9 cellular contexts compared by ENCODE assay signal in genomic region chr22:38395944-38396343, GRCh38. TPM values are rescaled to one million over a fixed set of nuclear protein-coding genes. Genes with fewer than 3 reads are reported as not detected.
A peak's percentile ranks its signal among the peaks of the same experiment; 100 is the strongest.
DNase-seq lines count a peak whose midpoint lies in the region; ATAC-seq and TF ChIP-seq lines count a peak whose summit lies in the region.
"Not testable (repeated sequence)": the region's sequence is repeated elsewhere in the genome, so short reads cannot be mapped to it uniquely, and the experiment has no call there.
"Had no signal": no experiment of that assay in that cellular context is flagged by ENCODE, and none has a peak within 500 bp of the region (broad histone marks: within the 10 kb centered on the region; RNA-seq: fewer than 3 reads in every experiment).

No MANE protein-coding gene starts in this region.

- not testable (repeated sequence) for H2AFZ ChIP-seq in PC-9

- H4K20me1 ChIP-seq in PC-9 (ENCODE audit: insufficient read depth), result not testable (repeated sequence)

- not testable (repeated sequence) for H3K27me3 ChIP-seq in HUES48 (ENCODE audit: control insufficient read depth, insufficient read depth, low read length); PC-9 (ENCODE audit: insufficient read depth, low read depth); iPS-15b (ENCODE audit: control insufficient read depth, insufficient read depth, low read length)

- H3K36me3 ChIP-seq in HUES48 (ENCODE audit: control insufficient read depth, insufficient read depth, low read length); PC-9 (ENCODE audit: low read depth); iPS-15b (ENCODE audit: control insufficient read depth, insufficient read depth, low read length): not testable (repeated sequence)

- peaks cover 12% of the 10 kb centered on the region for H3K27me3 Mint-ChIP-seq in activated CD8-positive, alpha-beta memory T cell treated with anti-CD3 and anti-CD28 coated beads, Interleukin-2, amount 10 ng/mL, durations not matched to agents 7 days and 5 days
- not testable (repeated sequence) for H3K27me3 Mint-ChIP-seq in central memory CD8-positive, alpha-beta T cell; type B pancreatic cell
- H3K27me3 Mint-ChIP-seq in neural crest cell (ENCODE audit: low read depth), result peaks cover 11% of the 10 kb centered on the region

- H3K27ac Mint-ChIP-seq in activated CD8-positive, alpha-beta memory T cell treated with anti-CD3 and anti-CD28 coated beads, Interleukin-2, amount 10 ng/mL, durations not matched to agents 7 days and 5 days, result peak overlapping the region; percentile 37
- peak overlapping the region; percentile 41 for H3K27ac Mint-ChIP-seq in central memory CD8-positive, alpha-beta T cell (ENCODE audit: low read depth)
- H3K27ac Mint-ChIP-seq in neural crest cell (ENCODE audit: unreplicated experiment), result not testable (repeated sequence)
- peak overlapping the region; percentile 91 for H3K27ac Mint-ChIP-seq in type B pancreatic cell

- not testable (repeated sequence) for H3K9ac ChIP-seq in HUES48 (ENCODE audit: low read depth, low read length); iPS-15b (ENCODE audit: low read depth, low read length)

- H3K36me3 Mint-ChIP-seq in activated CD8-positive, alpha-beta memory T cell treated with anti-CD3 and anti-CD28 coated beads, Interleukin-2, amount 10 ng/mL, durations not matched to agents 7 days and 5 days; central memory CD8-positive, alpha-beta T cell (ENCODE audit: insufficient read depth); neural crest cell (ENCODE audit: low read depth); type B pancreatic cell: not testable (repeated sequence)

- H3K79me2 ChIP-seq in PC-9 (ENCODE audit: low read depth), result peaks cover 61% of the 10 kb centered on the region

- intact Hi-C loops in PC-9 (cut with micrococcal nuclease; ENCODE audit: unreplicated experiment), result not testable (repeated sequence)

- H3K4me1 Mint-ChIP-seq in activated CD8-positive, alpha-beta memory T cell treated with anti-CD3 and anti-CD28 coated beads, Interleukin-2, amount 10 ng/mL, durations not matched to agents 7 days and 5 days, result peaks cover 55% of the 10 kb centered on the region
- peaks cover 24% of the 10 kb centered on the region for H3K4me1 Mint-ChIP-seq in central memory CD8-positive, alpha-beta T cell
- peaks cover 59% of the 10 kb centered on the region for H3K4me1 Mint-ChIP-seq in neural crest cell
- peaks cover 42% of the 10 kb centered on the region for H3K4me1 Mint-ChIP-seq in type B pancreatic cell (ENCODE audit: unreplicated experiment)

- H3K4me1 ChIP-seq in HUES48 (ENCODE audit: control insufficient read depth, insufficient read depth, low read length) (peaks cover 55% of the 10 kb centered on the region), PC-9 (replicated peaks; ENCODE audit: insufficient read depth) (peaks cover 33% of the 10 kb centered on the region), iPS-15b (ENCODE audit: control insufficient read depth, insufficient read depth, low read length) (peaks cover 12% of the 10 kb centered on the region)

- TF ChIP-seq CTCF in PC-9 (conservative IDR thresholded peaks at IDR 0.05); neural crest cell (conservative IDR thresholded peaks at IDR 0.05); type B pancreatic cell (conservative IDR thresholded peaks at IDR 0.05): not testable (repeated sequence)

- peak overlapping the region; percentile 43 for H3K4me3 Mint-ChIP-seq in activated CD8-positive, alpha-beta memory T cell treated with anti-CD3 and anti-CD28 coated beads, Interleukin-2, amount 10 ng/mL, durations not matched to agents 7 days and 5 days
- peak overlapping the region; percentile 76 for H3K4me3 Mint-ChIP-seq in central memory CD8-positive, alpha-beta T cell
- H3K4me3 Mint-ChIP-seq in neural crest cell (peak overlapping the region; percentile 96), type B pancreatic cell (peak overlapping the region; percentile 89)

- not testable (repeated sequence) for BruUV-seq in PC-9 (replicated peaks; lab: Mats Ljungman, UMichigan)

- H3F3A ChIP-seq in PC-9 (ENCODE audit: insufficient read depth, low read depth), result peaks cover 32% of the 10 kb centered on the region; the same call in 1 of the 2 replicates

- not testable (repeated sequence) for H3K9me3 Mint-ChIP-seq in activated CD8-positive, alpha-beta memory T cell treated with anti-CD3 and anti-CD28 coated beads, Interleukin-2, amount 10 ng/mL, durations not matched to agents 7 days and 5 days (ENCODE audit: low read depth); central memory CD8-positive, alpha-beta T cell; neural crest cell; type B pancreatic cell

- CTCF ChIA-PET in PC-9 (lab: Charles Lee), result not testable (repeated sequence)
- CTCF ChIA-PET in activated CD8-positive, alpha-beta memory T cell treated with anti-CD3 and anti-CD28 coated beads, Interleukin-2, amount 10 ng/mL, durations not matched to agents 7 days and 5 days (lab: Charles Lee), result interaction anchor here (0.6 kb wide), 1 partner anchor 15 kb away, joined by 3 read pairs; no protein-coding TSS in a partner anchor

- POLR2A ChIA-PET in PC-9 (lab: Charles Lee; ENCODE audit: unreplicated experiment), result not testable (repeated sequence)

- not testable (repeated sequence) for ATAC-seq in activated CD8-positive, alpha-beta memory T cell treated with anti-CD3 and anti-CD28 coated beads, Interleukin-2, amount 10 ng/mL, durations not matched to agents 7 days and 5 days; central memory CD8-positive, alpha-beta T cell (replicated peaks; ENCODE audit: extremely low read depth, poor library complexity, severe bottlenecking)

- H3K9me3 ChIP-seq in HUES48 (ENCODE audit: control insufficient read depth, insufficient read depth, low read length); PC-9 (ENCODE audit: insufficient read depth, low read depth); iPS-15b (ENCODE audit: control insufficient read depth, insufficient read depth, low read length): not testable (repeated sequence)

- peak overlapping the region; percentile 95 for H3K27ac ChIP-seq in HUES48 (ENCODE audit: low read depth, low read length)
- H3K27ac ChIP-seq in PC-9, result peak overlapping the region; percentile 44; the same call in 1 of the 2 replicates

- H3K4me3 ChIP-seq in HUES48 (ENCODE audit: low read depth, low read length) (peak overlapping the region; percentile 89), iPS-15b (ENCODE audit: low read depth, low read length) (peak overlapping the region; percentile 30)
- H3K4me3 ChIP-seq in PC-9, result not testable (repeated sequence)

- H3K4me2 ChIP-seq in PC-9, result peak overlapping the region; percentile 99

- DNase-seq in DMS114 treated with DMSO at 0.1 percent for 48 hours (lab: John Stamatoyannopoulos, UW; ENCODE audit: unreplicated experiment), result peak; percentile 18
- DNase-seq in PC-9; activated CD8-positive, alpha-beta memory T cell treated with anti-CD3 and anti-CD28 coated beads, Interleukin-2, amount 10 ng/mL, durations not matched to agents 7 days and 5 days; central memory CD8-positive, alpha-beta T cell (ENCODE audit: low spot score in 2 of 2); neural crest cell (ENCODE audit: low read depth, low spot score); type B pancreatic cell (ENCODE audit: extremely low spot score, unreplicated experiment): not testable (repeated sequence)

- not testable (repeated sequence) for H3K9me2 ChIP-seq in PC-9 (ENCODE audit: insufficient read depth)

RNA-seq across cellular contexts. Expression of gene KCNJ4, which starts 59.1 kb away (rescaled TPM):
- total RNA-seq in PC-9 (2021), result 0.18 and 0.22 TPM in 2 replicates
- not detected for total RNA-seq in activated CD8-positive, alpha-beta memory T cell treated with anti-CD3 and anti-CD28 coated beads, Interleukin-2, amount 10 ng/mL, durations not matched to agents 7 days and 5 days
- 4.0 and 4.4 TPM in 2 replicates for total RNA-seq in neural crest cell
- total RNA-seq in type B pancreatic cell (ENCODE audit: low replicate concordance), result 1.3 and 2.0 TPM in 2 replicates
- total RNA-seq: mesenteric fat pad had no signal

Comparison
In these comparisons a context has a peak if more than half of its experiments do, and no peak if none do; other contexts are left out.
1. H3K4me3 Mint-ChIP-seq: peak in every context shown above with its lines; median percentile 96 in neural crest cell; 89 in type B pancreatic cell; 76 in central memory CD8-positive, alpha-beta T cell; 43 in activated CD8-positive, alpha-beta memory T cell treated with anti-CD3 and anti-CD28 coated beads, Interleukin-2, amount 10 ng/mL, durations not matched to agents 7 days and 5 days.